ENCODE assay signal across 8 cellular contexts in the genomic region with DNA sequence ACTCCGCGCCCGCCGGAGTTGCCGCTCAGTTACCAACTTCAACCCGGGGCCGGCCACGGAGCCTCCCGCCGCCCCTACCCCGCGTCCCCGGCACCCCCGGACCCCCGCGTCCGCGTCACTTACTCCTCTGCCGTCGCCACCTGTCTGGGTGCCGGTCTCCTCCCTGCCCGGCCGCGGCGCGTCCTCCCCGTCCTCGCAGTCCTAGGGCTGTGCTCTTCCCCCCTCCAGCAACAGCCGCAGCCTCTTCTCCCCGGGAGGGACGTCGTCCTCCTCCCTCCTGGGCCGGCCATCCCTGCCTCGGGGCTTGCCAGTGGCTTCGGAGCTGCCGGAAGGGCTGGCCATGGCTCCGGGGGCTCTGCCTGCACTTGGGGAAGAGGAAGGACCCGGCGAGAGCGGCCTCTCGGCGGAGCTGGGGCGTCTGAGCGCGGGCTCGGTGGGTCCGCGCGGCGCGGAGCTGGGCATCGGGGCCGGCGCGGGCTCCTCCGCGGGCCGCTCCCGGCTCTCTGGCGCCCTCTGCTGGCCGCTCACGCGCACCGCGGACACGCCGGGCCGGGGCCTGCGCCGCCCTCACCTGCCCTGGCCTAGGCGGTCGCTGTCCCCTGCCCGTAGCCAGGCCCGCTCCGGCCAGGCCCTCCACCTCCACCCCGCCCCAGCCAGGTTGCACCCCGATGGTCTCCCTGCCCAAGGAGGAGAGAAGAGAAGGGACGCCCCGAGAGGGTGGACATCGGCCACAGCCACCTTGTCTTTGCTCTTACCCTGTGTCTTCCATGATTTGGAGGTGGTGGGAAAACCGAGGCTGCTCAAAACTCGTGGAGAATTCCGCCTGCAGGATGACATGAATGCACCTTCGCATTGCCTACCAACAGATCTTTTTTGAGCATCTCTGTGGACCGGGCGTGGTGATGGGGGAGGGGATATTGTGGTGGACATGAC. TPM values are rescaled to one million over a fixed set of nuclear protein-coding genes. Genes with fewer than 3 reads are reported as not detected.
A peak's percentile ranks its signal among the peaks of the same experiment; 100 is the strongest.
DNase-seq lines count a peak whose midpoint lies in the region; ATAC-seq, FAIRE-seq and TF ChIP-seq lines count a peak whose summit lies in the region.
"Not testable (repeated sequence)": the region's sequence is repeated elsewhere in the genome, so short reads cannot be mapped to it uniquely, and the experiment has no call there.

No MANE protein-coding gene starts in this region.

- TF ChIP-seq EP300 in H1 (IDR thresholded peaks at IDR 0.05; ENCODE audit: borderline replicate concordance in 1 of 2, low read depth in 2 of 2, low read length in 2 of 2); upper lobe of left lung (IDR thresholded peaks at IDR 0.05): not testable (repeated sequence)

- H2AFZ ChIP-seq in Loucy (ENCODE audit: low read length), result peak overlapping the region; percentile 55; the same call in 1 of the 2 replicates
- not testable (repeated sequence) for H2AFZ ChIP-seq in H1 (ENCODE audit: low read length)

- TF ChIP-seq RAD21 in H1 (IDR thresholded peaks at IDR 0.05 in 1 of 2, conservative IDR thresholded peaks at IDR 0.05 in 1 of 2; ENCODE audit: low read depth in 2 of 2, low read length in 2 of 2), result peak; percentile 50 to 69; a peak in 3 of 4 replicates

- H4K91ac ChIP-seq in H1 (replicated peaks; ENCODE audit: insufficient read length, low read length), result not testable (repeated sequence)

- not testable (repeated sequence) for H3K9me2 ChIP-seq in Loucy (replicated peaks; ENCODE audit: low read depth, low read length)

- not testable (repeated sequence) for H2BK120ac ChIP-seq in H1 (replicated peaks; ENCODE audit: low read depth, low read length)

- H3K4me2 ChIP-seq in Loucy (ENCODE audit: low read depth, low read length, poor library complexity, severe bottlenecking) (peak overlapping the region; percentile 66), H1 (ENCODE audit: insufficient read depth in 1 of 2, low read depth in 2 of 2, low read length in 2 of 2) (peak overlapping the region; percentile 29 to 64)

- not testable (repeated sequence) for H2AK5ac ChIP-seq in H1 (ENCODE audit: low read depth, low read length)

- H4K8ac ChIP-seq in H1 (ENCODE audit: extremely low read depth, insufficient read depth, low read length), result not testable (repeated sequence)

- H3K27me3 ChIP-seq in Loucy (ENCODE audit: insufficient read depth, low read length, poor library complexity, severe bottlenecking); small intestine (ENCODE audit: control insufficient read depth in 2 of 2, insufficient read depth in 2 of 2, low read length in 2 of 2); upper lobe of left lung: not testable (repeated sequence)
- peaks cover 7 to 12% (median 9%) of the 10 kb centered on the region in 4 experiments for H3K27me3 ChIP-seq in H1 (replicated peaks in 1 of 4; ENCODE audit: control insufficient read depth in 3 of 4, extremely low read depth in 1 of 4, insufficient read depth in 3 of 4, low read length in 3 of 4)

- H3K27ac ChIP-seq in H1 (ENCODE audit: low read depth, low read length); small intestine (ENCODE audit: low read depth in 1 of 2, low read length in 1 of 2): not testable (repeated sequence)
- peak overlapping the region in 1 of 4 donors; percentile 40 for H3K27ac ChIP-seq in upper lobe of left lung

- TF ChIP-seq CTCF in Loucy (conservative IDR thresholded peaks at IDR 0.05; ENCODE audit: low read length) (peak; percentile 48), H1 (IDR thresholded peaks at IDR 0.05; ENCODE audit: control extremely low read depth in 1 of 3, insufficient read depth in 1 of 3, low read depth in 1 of 3, low read length in 3 of 3) (peak; percentile 54 to 78 (median 78)), upper lobe of left lung (IDR thresholded peaks at IDR 0.05) (peak; percentile 89 to 97 (median 95))

- not testable (repeated sequence) for H3K18ac ChIP-seq in H1 (ENCODE audit: extremely low read depth, low read length)

- H3K4ac ChIP-seq in H1 (replicated peaks; ENCODE audit: insufficient read length, low read depth, low read length), result not testable (repeated sequence)

- H3K4me3 Mint-ChIP-seq in activated T-cell treated with anti-CD3 and anti-CD28 coated beads, Interleukin-2, amount 50 U/mL, for 72 hours, result peak overlapping the region; percentile 63 to 65

- not testable (repeated sequence) for H3K36me3 Mint-ChIP-seq in activated T-cell treated with anti-CD3 and anti-CD28 coated beads, Interleukin-2, amount 50 U/mL, for 72 hours (ENCODE audit: insufficient read depth in 2 of 2)

- H3K23ac ChIP-seq in H1 (ENCODE audit: insufficient read length), result not testable (repeated sequence)

- not testable (repeated sequence) for H3K79me2 ChIP-seq in Loucy (ENCODE audit: insufficient read depth, low read length); H1 (ENCODE audit: control insufficient read depth in 1 of 2, insufficient read depth in 2 of 2, low read length in 2 of 2)

- CTCF ChIA-PET in H1 (lab: Charles Lee; ENCODE audit: partially characterized antibody), result interaction anchor here (0.9 to 6.1 kb wide), 5 partner anchors 11 to 95 kb away, joined by 4 to 72 read pairs (median 5); no protein-coding TSS in a partner anchor

- peak; percentile 45 for DNase-seq in EL
- DNase-seq in activated T-cell treated with anti-CD3 and anti-CD28 coated beads, Interleukin-2, amount 50 U/mL, for 72 hours, result peak; percentile 70 to 85
- peak in 1 of 2 experiments; percentile 93 for DNase-seq in H1 (ENCODE audit: low read depth in 1 of 2, low spot score in 2 of 2)
- DNase-seq in left lobe of liver (ENCODE audit: low spot score), result peak; percentile 62
- DNase-seq in small intestine, result peak; percentile 25
- DNase-seq in upper lobe of left lung, result peak; percentile 67 to 96

- not testable (repeated sequence) for H3K9me3 ChIP-seq in Loucy (ENCODE audit: insufficient read depth, low read depth, low read length); H1 (ENCODE audit: insufficient read depth in 2 of 2, low read depth in 1 of 2, low read length in 1 of 2); small intestine (ENCODE audit: control insufficient read depth, low read depth); upper lobe of left lung

- not testable (repeated sequence) for TF ChIP-seq POLR2A in H1 (IDR thresholded peaks at IDR 0.05; ENCODE audit: control extremely low read depth in 1 of 2, low read depth in 2 of 2, low read length in 2 of 2); upper lobe of left lung (IDR thresholded peaks at IDR 0.05)

- H3K23me2 ChIP-seq in H1 (ENCODE audit: low read depth, low read length), result not testable (repeated sequence)

- not testable (repeated sequence) for H4K20me1 ChIP-seq in Loucy (ENCODE audit: insufficient read depth, low read length, poor library complexity, severe bottlenecking); H1 (replicated peaks in 1 of 2; ENCODE audit: control insufficient read depth in 1 of 2, insufficient read depth in 2 of 2, low read length in 2 of 2)

- ATAC-seq in SK-N-SH treated with all-trans-retinoic acid at 6 μM for 48 hours, result peak; percentile 70
- ATAC-seq in activated T-cell treated with anti-CD3 and anti-CD28 coated beads, Interleukin-2, amount 50 U/mL, for 72 hours (replicated peaks in 1 of 2), result peak; percentile 71 to 77
- peak; percentile 68 for ATAC-seq in left lobe of liver
- not testable (repeated sequence) for ATAC-seq in upper lobe of left lung (ENCODE audit: low FRiP score in 2 of 2)

- WGBS in H1 (ENCODE audit: extremely low coverage in 1 of 2, insufficient coverage in 1 of 2, insufficient read length in 1 of 2, insufficient replicate concordance in 2 of 2, low coverage in 1 of 2, low lambda C conversion rate in 2 of 2, missing lambda C conversion rate in 1 of 2), 2 experiments, result 17% methylated on average over 21 of the region's 86 CpGs; no CpG with 5 or more reads in 1 of the 2 experiments
- WGBS in small intestine, 3 donors, result 4 to 5% (median 4%) methylated on average over 49 to 81 of the region's 86 CpGs
- WGBS in upper lobe of left lung, 2 donors, result 41 to 76% methylated on average over 3 to 8 of the region's 86 CpGs

- not testable (repeated sequence) for H3K4me1 Mint-ChIP-seq in activated T-cell treated with anti-CD3 and anti-CD28 coated beads, Interleukin-2, amount 50 U/mL, for 72 hours (ENCODE audit: low read depth)

- not testable (repeated sequence) for H3K56ac ChIP-seq in H1 (replicated peaks; ENCODE audit: insufficient read length, low read depth, low read length)

- POLR2A ChIA-PET in H1 (lab: Charles Lee; ENCODE audit: partially characterized antibody), result not testable (repeated sequence)

- H2BK15ac ChIP-seq in H1 (ENCODE audit: low read length), result not testable (repeated sequence)

- not testable (repeated sequence) for H2BK12ac ChIP-seq in H1 (ENCODE audit: low read depth, low read length)

- not testable (repeated sequence) for H3K9me3 Mint-ChIP-seq in activated T-cell treated with anti-CD3 and anti-CD28 coated beads, Interleukin-2, amount 50 U/mL, for 72 hours

- FAIRE-seq in H1 (lab: Jason Lieb, UNC); small intestine (lab: Jason Lieb, UNC): not testable (repeated sequence)

- H3K27ac Mint-ChIP-seq in activated T-cell treated with anti-CD3 and anti-CD28 coated beads, Interleukin-2, amount 50 U/mL, for 72 hours, result not testable (repeated sequence)

- peak overlapping the region; percentile 76 for H3K4me3 ChIP-seq in Loucy (ENCODE audit: low read length, poor library complexity, severe bottlenecking)
- peak overlapping the region in 3 of 4 experiments; percentile 24 to 56 (median 26); a peak in 6 of 8 replicates for H3K4me3 ChIP-seq in H1 (ENCODE audit: extremely low read depth in 1 of 4, insufficient read depth in 2 of 4, low read depth in 3 of 4, low read length in 4 of 4)
- H3K4me3 ChIP-seq in small intestine (ENCODE audit: low read depth in 1 of 2, low read length in 2 of 2), result peak overlapping the region in 1 of 2 donors; percentile 53
- H3K4me3 ChIP-seq in upper lobe of left lung, result peak overlapping the region; percentile 1 to 63 (median 52)

- not testable (repeated sequence) for H3F3A ChIP-seq in Loucy (ENCODE audit: low read depth)

- not testable (repeated sequence) for H3K4me1 ChIP-seq in Loucy (ENCODE audit: insufficient read depth, low read length, poor library complexity, severe bottlenecking); H1 (replicated peaks in 1 of 4; ENCODE audit: control insufficient read depth in 3 of 4, insufficient read depth in 4 of 4, low read length in 3 of 4); small intestine (ENCODE audit: control insufficient read depth in 2 of 2, insufficient read depth in 1 of 2, low read depth in 1 of 2, low read length in 1 of 2); upper lobe of left lung

- not testable (repeated sequence) for H3K14ac ChIP-seq in H1 (ENCODE audit: insufficient read length)

- peaks cover 41% of the 10 kb centered on the region for H3K27me3 Mint-ChIP-seq in activated T-cell treated with anti-CD3 and anti-CD28 coated beads, Interleukin-2, amount 50 U/mL, for 72 hours (ENCODE audit: low read depth)

- H3K36me3 ChIP-seq in Loucy (ENCODE audit: insufficient read depth, low read length); H1 (ENCODE audit: control insufficient read depth in 2 of 4, insufficient read depth in 4 of 4, low read length in 3 of 4); small intestine (ENCODE audit: control insufficient read depth in 2 of 2, insufficient read depth in 2 of 2, low read length in 2 of 2); upper lobe of left lung: not testable (repeated sequence)

- not testable (repeated sequence) for H3K79me1 ChIP-seq in H1 (ENCODE audit: low read depth, low read length)

- not testable (repeated sequence) for H2BK5ac ChIP-seq in H1 (ENCODE audit: low read depth, low read length)

- not testable (repeated sequence) for H4K5ac ChIP-seq in H1 (ENCODE audit: insufficient read length, low read depth, low read length)

- not testable (repeated sequence) for H2BK20ac ChIP-seq in H1 (ENCODE audit: low read length)

- peak overlapping the region; percentile 67 for H3K9ac ChIP-seq in Loucy (ENCODE audit: low read depth, low read length, poor library complexity, severe bottlenecking)
- H3K9ac ChIP-seq in H1 (replicated peaks in 1 of 4; ENCODE audit: extremely low read depth in 1 of 4, low read depth in 3 of 4, low read length in 3 of 4), result not testable (repeated sequence)

RNA-seq across cellular contexts. Expression of a gene that starts 28.4 kb away (rescaled TPM):
- not detected for total RNA-seq in activated T-cell treated with anti-CD3 and anti-CD28 coated beads, Interleukin-2, amount 50 U/mL, for 72 hours
- not detected in 2 replicates for total RNA-seq in H1 (2021; fragmentation: NEBNext Ultra II Directional; extraction: Animal tissue kit (Norgen Biotek cat#: 25700))
- polyA plus RNA-seq in H1 (2011; rRNA removed), result 0.03 TPM in 1 of 2 replicates, not detected in the other
- polyA plus RNA-seq in H1 (2011; cell fraction: cytosol; rRNA removed), result not detected
- 0.13 TPM for polyA plus RNA-seq in H1 (2011; cell fraction: nucleus; rRNA removed)
- polyA plus RNA-seq in H1 (2012, experiment 1 of 2), result 0.14 to 0.22 TPM in 2 of 4 replicates, not detected in the others
- not detected for polyA plus RNA-seq in H1 (2012, experiment 2 of 2)
- polyA plus RNA-seq in H1 (2013, experiment 1 of 2), result 0.08 TPM
- 0.17 TPM for polyA plus RNA-seq in H1 (2013, experiment 2 of 2)
- polyA minus RNA-seq in H1 (2011; rRNA and poly(A)+ RNA removed), result not detected in 2 replicates
- polyA minus RNA-seq in H1 (2011; cell fraction: cytosol; rRNA and poly(A)+ RNA removed), result not detected
- polyA minus RNA-seq in H1 (2011; cell fraction: nucleus; rRNA and poly(A)+ RNA removed), result not detected
- not detected for total RNA-seq in left lobe of liver
- polyA plus RNA-seq in small intestine, result under 1 TPM in 1 of 3 donors, not detected in 2; 0.04 TPM
- total RNA-seq in upper lobe of left lung, result under 1 TPM in 4 of 6 donors, not detected in 2; 0.13 to 0.55 (median 0.32) TPM
